10 cellular contexts compared by ENCODE assay signal in genomic region chr11:35343033-35343598, GRCh38.
DNase-seq lines count a peak whose midpoint lies in the region; ATAC-seq and TF ChIP-seq lines count a peak whose summit lies in the region.
"Had no signal": no experiment of that assay in that cellular context is flagged by ENCODE, and none has a peak within 500 bp of the region (broad histone marks: within the 10 kb centered on the region; RNA-seq: fewer than 3 reads in every experiment).

No MANE protein-coding gene starts in this region.

- no peaks in the 10 kb centered on the region for H3K79me1 ChIP-seq in IMR-90 (ENCODE audit: low read depth in 1 of 2, low read length in 2 of 2)

- H2BK120ac ChIP-seq in IMR-90 (ENCODE audit: low read depth, low read length) = no peak overlapping the region

- H3K4ac ChIP-seq in IMR-90 (ENCODE audit: low read depth, low read length) = no peak overlapping the region

- no peaks in the 10 kb centered on the region for H3K27me3 Mint-ChIP-seq in CD4-positive, alpha-beta T cell
- H3K27me3 Mint-ChIP-seq in activated naive CD8-positive, alpha-beta T cell = no peaks in the 10 kb centered on the region
- H3K27me3 Mint-ChIP-seq: central memory CD8-positive, alpha-beta T cell had no signal

- CTCF ChIA-PET in CD4-positive, alpha-beta T cell (lab: Charles Lee) = no interaction called here
- CTCF ChIA-PET in IMR-90 (lab: Yijun Ruan, JAX) = no interaction called here

- H3K27ac Mint-ChIP-seq in CD4-positive, alpha-beta T cell = peak overlapping the region; percentile 63
- peak overlapping the region; percentile 55 for H3K27ac Mint-ChIP-seq in activated naive CD8-positive, alpha-beta T cell

- H3K9me2 ChIP-seq in Karpas-422 (replicated peaks; ENCODE audit: insufficient read depth, low read length) = no peaks in the 10 kb centered on the region

- TF ChIP-seq CTCF in CD4-positive, alpha-beta T cell (IDR thresholded peaks at IDR 0.05) = no peak
- TF ChIP-seq CTCF in IMR-90 (conservative IDR thresholded peaks at IDR 0.05; ENCODE audit: low read depth, low read length) = no peak
- no peak for TF ChIP-seq CTCF in colonic mucosa (IDR thresholded peaks at IDR 0.05)

- in situ Hi-C loops in IMR-90 (cut with MboI; ENCODE audit: low sequenced_read_pairs) = no loop called here

- H3K9me3 Mint-ChIP-seq in CD4-positive, alpha-beta T cell = no peaks in the 10 kb centered on the region
- no peaks in the 10 kb centered on the region for H3K9me3 Mint-ChIP-seq in activated naive CD8-positive, alpha-beta T cell (ENCODE audit: low read depth)
- H3K9me3 Mint-ChIP-seq: central memory CD8-positive, alpha-beta T cell had no signal

- no peak for TF ChIP-seq POLR2A in IMR-90 (IDR thresholded peaks at IDR 0.05; ENCODE audit: low read depth, low read length)

- no peak overlapping the region for H4K8ac ChIP-seq in IMR-90 (ENCODE audit: low read depth in 2 of 2, low read length in 2 of 2)

- no peak overlapping the region for H2BK5ac ChIP-seq in IMR-90 (ENCODE audit: low read depth, low read length, poor library complexity, severe bottlenecking)

- no peaks in the 10 kb centered on the region for H3K27me3 ChIP-seq in CD4-positive, alpha-beta T cell (ENCODE audit: control insufficient read depth, insufficient read depth, low read length)
- no peaks in the 10 kb centered on the region for H3K27me3 ChIP-seq in IMR-90 (ENCODE audit: control insufficient read depth, insufficient read depth, low read length)
- H3K27me3 ChIP-seq in Karpas-422 (ENCODE audit: low read length) = no peaks in the 10 kb centered on the region
- H3K27me3 ChIP-seq in colonic mucosa = no peaks in the 10 kb centered on the region

- POLR2A ChIA-PET in CD4-positive, alpha-beta T cell (lab: Charles Lee) = no interaction called here
- POLR2A ChIA-PET in IMR-90 (lab: Charles Lee; ENCODE audit: unreplicated experiment) = no interaction called here

- H2AK5ac ChIP-seq in IMR-90 (ENCODE audit: low read depth, low read length) = no peak overlapping the region; the same call in 1 of the 2 replicates

- no peak overlapping the region for H3K23ac ChIP-seq in IMR-90 (ENCODE audit: low read depth, low read length)

- H3K4me3 Mint-ChIP-seq in CD4-positive, alpha-beta T cell = no peak overlapping the region
- peak overlapping the region; percentile 32 for H3K4me3 Mint-ChIP-seq in activated naive CD8-positive, alpha-beta T cell
- H3K4me3 Mint-ChIP-seq: central memory CD8-positive, alpha-beta T cell had no signal

- no peak overlapping the region for H3K14ac ChIP-seq in IMR-90 (replicated peaks; ENCODE audit: low read depth, low read length)

- no peaks in the 10 kb centered on the region for H3K9me3 ChIP-seq in CD4-positive, alpha-beta T cell (ENCODE audit: control insufficient read depth, low read length)
- no peaks in the 10 kb centered on the region for H3K9me3 ChIP-seq in IMR-90 (ENCODE audit: control insufficient read depth, insufficient read depth, low read length)
- no peaks in the 10 kb centered on the region for H3K9me3 ChIP-seq in Karpas-422 (ENCODE audit: low read length)
- H3K9me3 ChIP-seq in colonic mucosa = no peaks in the 10 kb centered on the region

- no peak overlapping the region for H3K9ac ChIP-seq in IMR-90 (ENCODE audit: low read depth, low read length)
- no peak overlapping the region for H3K9ac ChIP-seq in Karpas-422 (ENCODE audit: low read length)
- H3K9ac ChIP-seq in colonic mucosa (ENCODE audit: low read depth in 2 of 2, low read length in 2 of 2) = no peak overlapping the region

- H3K36me3 ChIP-seq in IMR-90 (ENCODE audit: control insufficient read depth, insufficient read depth, low read length) = no peaks in the 10 kb centered on the region
- H3K36me3 ChIP-seq in Karpas-422 (ENCODE audit: insufficient read depth, low read length) = no peaks in the 10 kb centered on the region
- no peaks in the 10 kb centered on the region for H3K36me3 ChIP-seq in colonic mucosa

- H4K20me1 ChIP-seq in IMR-90 (ENCODE audit: insufficient read depth, low read length) (no peaks in the 10 kb centered on the region), Karpas-422 (ENCODE audit: insufficient read depth, low read depth, low read length) (no peaks in the 10 kb centered on the region)

- no peak for TF ChIP-seq RAD21 in IMR-90 (IDR thresholded peaks at IDR 0.05; ENCODE audit: low read length)

- H3K18ac ChIP-seq in IMR-90 (ENCODE audit: low read depth, low read length) = no peak overlapping the region

- H2AFZ ChIP-seq in IMR-90 (replicated peaks; ENCODE audit: low read length, poor library complexity) (no peak overlapping the region), Karpas-422 (ENCODE audit: low read length) (no peak overlapping the region)

- no peaks in the 10 kb centered on the region for H3K36me3 Mint-ChIP-seq in CD4-positive, alpha-beta T cell (ENCODE audit: low read depth)
- no peaks in the 10 kb centered on the region for H3K36me3 Mint-ChIP-seq in activated naive CD8-positive, alpha-beta T cell

- peak; percentile 43 for ATAC-seq in CD4-positive, alpha-beta T cell (ENCODE audit: poor library complexity)
- ATAC-seq in GM21515 (IDR thresholded peaks at IDR 0.05; ENCODE audit: unreplicated experiment) = peak; percentile 72
- no peak for ATAC-seq in IMR-90 (ENCODE audit: low read depth)
- no peak for ATAC-seq in left lobe of liver

- H3K4me1 ChIP-seq in IMR-90 (ENCODE audit: control insufficient read depth, insufficient read depth, low read length) (peaks cover 21% of the 10 kb centered on the region), Karpas-422 (ENCODE audit: low read length) (no peaks in the 10 kb centered on the region), colonic mucosa (no peaks in the 10 kb centered on the region)

- peaks cover 56% of the 10 kb centered on the region for H3K4me1 Mint-ChIP-seq in CD4-positive, alpha-beta T cell (ENCODE audit: low read depth)
- peaks cover 36% of the 10 kb centered on the region for H3K4me1 Mint-ChIP-seq in activated naive CD8-positive, alpha-beta T cell (ENCODE audit: low read depth)

- peaks cover 11% of the 10 kb centered on the region for H3K9me1 ChIP-seq in IMR-90 (ENCODE audit: insufficient read depth, low read length)

- intact Hi-C loops in CD4-positive, alpha-beta T cell (cut with DNase I, micrococcal nuclease) = no loop called here
- intact Hi-C loops in IMR-90 (cut with micrococcal nuclease) = loop anchor here (10.0 kb wide), 1 partner anchor 62 kb away; no protein-coding TSS in a partner anchor
- intact Hi-C loops in colonic mucosa (cut with DNase I) = no loop called here

- DNase-seq in CD4-positive, alpha-beta T cell = peak in 1 of 10 experiments; percentile 21
- no peak for DNase-seq in IMR-90
- no peak for DNase-seq in Karpas-422
- DNase-seq in foreskin melanocyte = no peak
- DNase-seq in left lobe of liver (ENCODE audit: low spot score) = no peak
- DNase-seq in colonic mucosa = no peak
- DNase-seq: islet precursor cell had no signal

- 94% methylated on average over 2 of the region's 5 CpGs; no CpG with 5 or more reads in 1 of the 2 experiments for WGBS in IMR-90 (ENCODE audit: extremely low coverage in 2 of 2, insufficient read length in 1 of 2), 2 experiments

- H3K27ac ChIP-seq in CD4-positive, alpha-beta T cell (ENCODE audit: low read depth, low read length) = no peak overlapping the region
- H3K27ac ChIP-seq in IMR-90 (ENCODE audit: insufficient read depth, low read length) (no peak overlapping the region), Karpas-422 (ENCODE audit: low read length) (no peak overlapping the region), colonic mucosa (no peak overlapping the region)

- H2AK9ac ChIP-seq in IMR-90 (replicated peaks; ENCODE audit: low read depth, low read length, poor library complexity) = no peak overlapping the region

- BruUV-seq in IMR-90 (replicated peaks; lab: Mats Ljungman, UMichigan) = no TSS peak

- dilution Hi-C loops in IMR-90 (cut with HindIII; ENCODE audit: low sequenced_read_pairs, unreplicated experiment) = no loop called here

- 0 out of 3 replicates have a peak overlapping the region, but pooled peaks have one; percentile 16 for H2BK15ac ChIP-seq in IMR-90 (ENCODE audit: low read depth, low read length)

- no peak overlapping the region for H3K56ac ChIP-seq in IMR-90 (ENCODE audit: extremely low read depth, insufficient read depth, low read length)

- H3K4me3 ChIP-seq in IMR-90 (ENCODE audit: insufficient read depth, low read depth, low read length) = no peak overlapping the region
- H3K4me3 ChIP-seq in Karpas-422 (ENCODE audit: low read length) = no peak overlapping the region
- no peak overlapping the region for H3K4me3 ChIP-seq in colonic mucosa

- H4K91ac ChIP-seq in IMR-90 (ENCODE audit: insufficient read depth, low read depth, low read length) = no peak overlapping the region

- H3K4me2 ChIP-seq in IMR-90 (ENCODE audit: low read depth, low read length) (no peak overlapping the region), Karpas-422 (ENCODE audit: low read depth, low read length, poor library complexity, severe bottlenecking) (no peak overlapping the region)

- H2BK20ac ChIP-seq in IMR-90 (ENCODE audit: low read depth, low read length) = no peak overlapping the region

- H3K79me2 ChIP-seq in Karpas-422 (ENCODE audit: low read length) = no peaks in the 10 kb centered on the region

- no peak overlapping the region for H4K5ac ChIP-seq in IMR-90 (ENCODE audit: low read depth, low read length)

TF ChIP-seq in IMR-90, 13 proteins besides CTCF, POLR2A, EP300 and RAD21 (continues in another document):
- no peak for TF ChIP-seq MAZ (IDR thresholded peaks at IDR 0.05; ENCODE audit: borderline replicate concordance, low read depth, low read length)
- TF ChIP-seq BHLHE40 (IDR thresholded peaks at IDR 0.05; ENCODE audit: low read depth, low read length) = no peak
- no peak for TF ChIP-seq USF2 (IDR thresholded peaks at IDR 0.05; ENCODE audit: low read depth, low read length)
- TF ChIP-seq SMC3 (IDR thresholded peaks at IDR 0.05; ENCODE audit: low read depth, low read length) = no peak
- TF ChIP-seq MAFK (IDR thresholded peaks at IDR 0.05; ENCODE audit: low read depth, low read length) = no peak
- no peak for TF ChIP-seq RFX5 (IDR thresholded peaks at IDR 0.05; ENCODE audit: low read depth, low read length)
- TF ChIP-seq CHD1 (IDR thresholded peaks at IDR 0.05; ENCODE audit: low read depth, low read length) = no peak
- TF ChIP-seq NFE2L2 (IDR thresholded peaks at IDR 0.05; ENCODE audit: low read depth, low read length) = no peak
- TF ChIP-seq MXI1 (IDR thresholded peaks at IDR 0.05; ENCODE audit: borderline replicate concordance, low read depth, low read length) = no peak
- no peak for TF ChIP-seq FOS (IDR thresholded peaks at IDR 0.05; ENCODE audit: low read depth, low read length)

Comparison
In these comparisons a context has a peak if more than half of its experiments do, and no peak if none do; other contexts are left out.
1. ATAC-seq: peak in CD4-positive, alpha-beta T cell (single experiment) and GM21515 (single experiment); none in IMR-90 (single experiment) and left lobe of liver (single experiment).